In the genomic region with DNA sequence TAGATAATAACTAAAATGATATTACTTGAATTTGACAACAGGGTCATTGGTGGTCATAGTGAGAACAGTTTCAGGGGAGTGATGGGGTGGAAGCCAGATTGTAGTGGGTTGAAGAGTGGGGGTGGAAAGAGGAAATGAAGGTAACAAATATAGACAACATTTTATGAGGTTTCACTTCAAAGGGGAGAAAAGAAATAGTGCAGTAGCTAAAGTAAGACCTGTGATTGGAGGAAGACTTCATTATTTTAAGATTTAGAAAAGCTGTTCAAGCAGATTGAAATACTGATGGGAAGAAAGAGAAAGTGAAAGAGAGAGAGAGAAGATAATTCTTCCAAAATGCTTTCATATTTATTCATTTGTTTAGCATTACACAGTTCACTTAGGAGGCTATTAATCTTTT, we compare ENCODE assay signal across 10 cellular contexts. TPM values are rescaled to one million over a fixed set of nuclear protein-coding genes. Genes with fewer than 3 reads are reported as not detected.
A peak's percentile ranks its signal among the peaks of the same experiment; 100 is the strongest.
DNase-seq lines count a peak whose midpoint lies in the region; ATAC-seq and TF ChIP-seq lines count a peak whose summit lies in the region.
"Had no signal": no experiment of that assay in that cellular context is flagged by ENCODE, and none has a peak within 500 bp of the region (broad histone marks: within the 10 kb centered on the region; RNA-seq: fewer than 3 reads in every experiment).

No MANE protein-coding gene starts in this region.

- POLR2A ChIA-PET in activated B cell treated with CpG ODN at 0.5 μM for 24 hours (lab: Charles Lee): no interaction called here

- H3K4me3 Mint-ChIP-seq in activated B cell treated with CpG ODN at 0.5 μM for 24 hours: peak overlapping the region; percentile 66

- TF ChIP-seq CTCF in GM12864 (IDR thresholded peaks at IDR 0.05; ENCODE audit: low read depth, low read length, missing control alignments) (no peak), activated B cell treated with CpG ODN at 0.5 μM for 24 hours (IDR thresholded peaks at IDR 0.05) (no peak)

- no peaks in the 10 kb centered on the region for H3K9me3 Mint-ChIP-seq in activated B cell treated with CpG ODN at 0.5 μM for 24 hours

- ATAC-seq in GM19372 (IDR thresholded peaks at IDR 0.05; ENCODE audit: low read depth, unreplicated experiment): peak; percentile 93
- peak; percentile 73 for ATAC-seq in HG03064 (IDR thresholded peaks at IDR 0.05; ENCODE audit: low read depth, unreplicated experiment)
- peak; percentile 31 for ATAC-seq in activated B cell treated with CpG ODN at 0.5 μM for 24 hours (ENCODE audit: low read depth)
- ATAC-seq: heart left ventricle had no signal

- intact Hi-C loops in activated B cell treated with CpG ODN at 0.5 μM for 24 hours (cut with micrococcal nuclease): no loop called here

- CTCF ChIA-PET in activated B cell treated with CpG ODN at 0.5 μM for 24 hours (lab: Charles Lee): interaction anchor here (1.1 to 1.5 kb wide), 2 partner anchors 40 to 41 kb away, joined by 3 to 4 read pairs; no protein-coding TSS in a partner anchor

- no peaks in the 10 kb centered on the region for H3K27me3 Mint-ChIP-seq in activated B cell treated with CpG ODN at 0.5 μM for 24 hours

- H3K27ac ChIP-seq in substantia nigra (ENCODE audit: low read depth, low read length, poor library complexity, severe bottlenecking): no peak overlapping the region
- H3K27ac ChIP-seq: pancreas had no signal

- H3K36me3 Mint-ChIP-seq in activated B cell treated with CpG ODN at 0.5 μM for 24 hours (ENCODE audit: low read depth): no peaks in the 10 kb centered on the region

- peak overlapping the region; percentile 73 for H3K27ac Mint-ChIP-seq in activated B cell treated with CpG ODN at 0.5 μM for 24 hours

- no peak overlapping the region; the same call in 1 of the 2 replicates for H3K4me3 ChIP-seq in GM12864 (ENCODE audit: low read depth, low read length)
- H3K4me3 ChIP-seq: pancreas had no signal

- peaks cover 27% of the 10 kb centered on the region for H3K4me1 Mint-ChIP-seq in activated B cell treated with CpG ODN at 0.5 μM for 24 hours

- DNase-seq in GM12864 (ENCODE audit: low read depth): peak; percentile 72
- DNase-seq in activated B cell treated with CpG ODN at 0.5 μM for 24 hours: no peak
- no peak for DNase-seq in substantia nigra (lab: John Stamatoyannopoulos, UW)
- DNase-seq in RKO (ENCODE audit: low spot score): no peak
- DNase-seq in cerebellum (ENCODE audit: low spot score): no peak
- no peak for DNase-seq in GDM1 (lab: John Stamatoyannopoulos, UW)
- DNase-seq: heart left ventricle, pancreas had no signal

RNA-seq across cellular contexts. Expression of a gene that starts 52.0 kb away (rescaled TPM):
- total RNA-seq in activated B cell treated with CpG ODN at 0.5 μM for 24 hours (15.0 and 20.0 TPM in 2 replicates), cerebellum (15.2 TPM)

Comparison
In these comparisons a context has a peak if more than half of its experiments do, and no peak if none do; other contexts are left out.
1. ATAC-seq: peak in every context shown above with its lines; median percentile 93 in GM19372; 73 in HG03064; 31 in activated B cell treated with CpG ODN at 0.5 μM for 24 hours.